20 cellular contexts compared by ENCODE assay signal in genomic region chr11:84106560-84106959, GRCh38.
"Had no signal": no experiment of that assay in that cellular context is flagged by ENCODE, and none has a peak within 500 bp of the region (broad histone marks: within the 10 kb centered on the region; RNA-seq: fewer than 3 reads in every experiment).

No MANE protein-coding gene starts in this region.

- H3K27ac ChIP-seq: colonic mucosa, neutrophil, skin epidermis, tibial artery, uterus had no signal

- FAIRE-seq: keratinocyte, TTC549 had no signal

- H3K4me3 ChIP-seq: colonic mucosa, skin epidermis, tibial artery, uterus had no signal

- H3K36me3 ChIP-seq: colonic mucosa, neutrophil, tibial artery, uterus had no signal

- H3K9me3 ChIP-seq: colonic mucosa, neutrophil, tibial artery, uterus had no signal

- DNase-seq: activated CD4-positive, alpha-beta T cell treated with anti-CD3 and anti-CD28 coated beads, Interleukin-2, amount 10 ng/mL, durations not matched to agents 7 days and 5 days; activated CD4-positive, CD25-positive, alpha-beta regulatory T cell; activated CD8-positive, alpha-beta memory T cell treated with anti-CD3 and anti-CD28 coated beads for 24 hours; activated naive CD8-positive, alpha-beta T cell treated with anti-CD3 and anti-CD28 coated beads for 36 hours; central memory CD4-positive, alpha-beta T cell; colonic mucosa; left ventricle myocardium superior; naive thymus-derived CD8-positive, alpha-beta T cell; posterior cingulate gyrus; retina; stimulated activated CD4-positive, alpha-beta T cell treated with anti-CD3 and anti-CD28 coated beads, Interleukin-15, amount 100 ng/mL, for 24 hours; stimulated activated CD4-positive, alpha-beta T cell treated with anti-CD3 and anti-CD28 coated beads, Interleukin-4, amount 100 ng/mL, for 1 hour; stimulated activated naive B cell treated with anti-CD40 and anti-IgM and Interleukin-4, amounts not matched to agents 10 μg/mL and 1 μg/mL and 100 μg/mL, for 72 hours; tibial artery; uterus had no signal

- ATAC-seq: esophagus mucosa; left ventricle myocardium superior; naive thymus-derived CD8-positive, alpha-beta T cell; stimulated activated naive B cell treated with anti-CD40 and anti-IgM and Interleukin-4, amounts not matched to agents 10 μg/mL and 1 μg/mL and 100 μg/mL, for 72 hours had no signal

- H3K4me1 ChIP-seq: colonic mucosa, tibial artery, uterus had no signal

- H3K27me3 ChIP-seq: colonic mucosa, neutrophil, tibial artery, uterus had no signal
